Comparison of ENCODE assay signal across 8 cellular contexts in genomic region chr20:18794428-18794787, GRCh38. TPM values are rescaled to one million over a fixed set of nuclear protein-coding genes. Genes with fewer than 3 reads are reported as not detected.
DNase-seq lines count a peak whose midpoint lies in the region; ATAC-seq and TF ChIP-seq lines count a peak whose summit lies in the region.

No MANE protein-coding gene starts in this region.

- intact Hi-C loops in right lobe of liver (cut with DNase I): no loop called here
- intact Hi-C loops in thyroid gland (cut with DNase I): loop anchor here (10.0 kb wide), 2 partner anchors 170 to 220 kb away; no protein-coding TSS in a partner anchor
- intact Hi-C loops in posterior vena cava (cut with DNase I): no loop called here

- H3K36me3 Mint-ChIP-seq in activated CD8-positive, alpha-beta memory T cell treated with anti-CD3 and anti-CD28 coated beads, Interleukin-2, amount 10 ng/mL, durations not matched to agents 7 days and 5 days: no peaks in the 10 kb centered on the region

- H3K4me3 ChIP-seq in right lobe of liver: peak overlapping the region; percentile 61 to 79 (median 75)
- peak overlapping the region; percentile 11 to 72 (median 52) for H3K4me3 ChIP-seq in thyroid gland (replicated peaks in 1 of 3)

- H3K9me3 ChIP-seq in right lobe of liver (no peaks in the 10 kb centered on the region), thyroid gland (no peaks in the 10 kb centered on the region)

- no peaks in the 10 kb centered on the region for H3K4me1 ChIP-seq in right lobe of liver
- H3K4me1 ChIP-seq in thyroid gland: no peaks in the 10 kb centered on the region

- peak overlapping the region; percentile 86 for H3K4me3 Mint-ChIP-seq in activated CD8-positive, alpha-beta memory T cell treated with anti-CD3 and anti-CD28 coated beads, Interleukin-2, amount 10 ng/mL, durations not matched to agents 7 days and 5 days

- TF ChIP-seq POLR2A in right lobe of liver (IDR thresholded peaks at IDR 0.05) (no peak), thyroid gland (IDR thresholded peaks at IDR 0.05) (no peak)

- H3K27ac ChIP-seq in angular gyrus (ENCODE audit: low read depth, low read length) (peak overlapping the region; percentile 57), right lobe of liver (peak overlapping the region; percentile 89 to 90 (median 89)), thyroid gland (peak overlapping the region in 2 of 3 donors; percentile 70 to 93)

- no peak for DNase-seq in activated CD8-positive, alpha-beta memory T cell treated with anti-CD3 and anti-CD28 coated beads, Interleukin-2, amount 10 ng/mL, durations not matched to agents 7 days and 5 days
- no peak for DNase-seq in activated CD8-positive, alpha-beta memory T cell treated with anti-CD3 and anti-CD28 coated beads for 24 hours
- DNase-seq in right lobe of liver: no peak
- no peak for DNase-seq in thyroid gland
- no peak for DNase-seq in NCI-H2029 treated with DMSO at 0.1 percent for 48 hours (lab: John Stamatoyannopoulos, UW)
- no peak for DNase-seq in posterior vena cava (ENCODE audit: low spot score)
- no peak for DNase-seq in NCI-H2171 (lab: John Stamatoyannopoulos, UW)

- peak overlapping the region; percentile 94 for H3K27ac Mint-ChIP-seq in activated CD8-positive, alpha-beta memory T cell treated with anti-CD3 and anti-CD28 coated beads, Interleukin-2, amount 10 ng/mL, durations not matched to agents 7 days and 5 days

- H3K27me3 Mint-ChIP-seq in activated CD8-positive, alpha-beta memory T cell treated with anti-CD3 and anti-CD28 coated beads, Interleukin-2, amount 10 ng/mL, durations not matched to agents 7 days and 5 days: peaks cover 19% of the 10 kb centered on the region

- CTCF ChIA-PET in activated CD8-positive, alpha-beta memory T cell treated with anti-CD3 and anti-CD28 coated beads, Interleukin-2, amount 10 ng/mL, durations not matched to agents 7 days and 5 days (lab: Charles Lee): interaction anchor here (1.2 to 1.7 kb wide), 2 partner anchors 162 to 204 kb away, joined by 3 to 6 read pairs; no protein-coding TSS in a partner anchor

- H3K36me3 ChIP-seq in right lobe of liver (no peaks in the 10 kb centered on the region), thyroid gland (no peaks in the 10 kb centered on the region)

- peaks cover 12% of the 10 kb centered on the region for H3K4me1 Mint-ChIP-seq in activated CD8-positive, alpha-beta memory T cell treated with anti-CD3 and anti-CD28 coated beads, Interleukin-2, amount 10 ng/mL, durations not matched to agents 7 days and 5 days

- peaks cover 2% of the 10 kb centered on the region for H3K9me3 Mint-ChIP-seq in activated CD8-positive, alpha-beta memory T cell treated with anti-CD3 and anti-CD28 coated beads, Interleukin-2, amount 10 ng/mL, durations not matched to agents 7 days and 5 days (ENCODE audit: low read depth)

- no peaks in the 10 kb centered on the region for H3K27me3 ChIP-seq in right lobe of liver
- no peaks in the 10 kb centered on the region for H3K27me3 ChIP-seq in thyroid gland

- no peak for ATAC-seq in activated CD8-positive, alpha-beta memory T cell treated with anti-CD3 and anti-CD28 coated beads, Interleukin-2, amount 10 ng/mL, durations not matched to agents 7 days and 5 days
- no peak for ATAC-seq in right lobe of liver

- WGBS in right lobe of liver (ENCODE audit: insufficient coverage, low coverage, low lambda C conversion rate, missing lambda C conversion rate): 48% methylated on average over 3 of the region's 3 CpGs
- 61 to 66% methylated on average over 3 of the region's 3 CpGs for WGBS in thyroid gland, 2 donors

- no peak for TF ChIP-seq CTCF in right lobe of liver (IDR thresholded peaks at IDR 0.05)
- no peak for TF ChIP-seq CTCF in thyroid gland (IDR thresholded peaks at IDR 0.05)

RNA-seq across cellular contexts. Expression of gene SCP2D1, which starts 19.2 kb away (rescaled TPM):
- total RNA-seq in activated CD8-positive, alpha-beta memory T cell treated with anti-CD3 and anti-CD28 coated beads, Interleukin-2, amount 10 ng/mL, durations not matched to agents 7 days and 5 days: not detected
- total RNA-seq in right lobe of liver (not detected), thyroid gland (not detected), posterior vena cava (not detected)
